8 cellular contexts compared by ENCODE assay signal in genomic region chr1:29431138-29431537, GRCh38.
"Had no signal": no experiment of that assay in that cellular context is flagged by ENCODE, and none has a peak within 500 bp of the region (broad histone marks: within the 10 kb centered on the region; RNA-seq: fewer than 3 reads in every experiment).

No MANE protein-coding gene starts in this region.

- H3K9me3 ChIP-seq: HAP-1 had no signal

- H3K36me3 ChIP-seq: HAP-1 had no signal

- H3K27ac ChIP-seq: GM23248 had no signal

- H3K4me1 ChIP-seq: HAP-1 had no signal

- ATAC-seq: HCT116 had no signal

- H3K4me3 ChIP-seq: GM23248, HAP-1 had no signal

- DNase-seq: GM23248, GOT3, H7, HFFc6, KBM-7 had no signal

- FAIRE-seq: HTR-8/SVneo had no signal

- H2AFZ ChIP-seq: GM23248 had no signal

- H3K9ac ChIP-seq: GM23248 had no signal
